6 cellular contexts compared by ENCODE assay signal in the genomic region with DNA sequence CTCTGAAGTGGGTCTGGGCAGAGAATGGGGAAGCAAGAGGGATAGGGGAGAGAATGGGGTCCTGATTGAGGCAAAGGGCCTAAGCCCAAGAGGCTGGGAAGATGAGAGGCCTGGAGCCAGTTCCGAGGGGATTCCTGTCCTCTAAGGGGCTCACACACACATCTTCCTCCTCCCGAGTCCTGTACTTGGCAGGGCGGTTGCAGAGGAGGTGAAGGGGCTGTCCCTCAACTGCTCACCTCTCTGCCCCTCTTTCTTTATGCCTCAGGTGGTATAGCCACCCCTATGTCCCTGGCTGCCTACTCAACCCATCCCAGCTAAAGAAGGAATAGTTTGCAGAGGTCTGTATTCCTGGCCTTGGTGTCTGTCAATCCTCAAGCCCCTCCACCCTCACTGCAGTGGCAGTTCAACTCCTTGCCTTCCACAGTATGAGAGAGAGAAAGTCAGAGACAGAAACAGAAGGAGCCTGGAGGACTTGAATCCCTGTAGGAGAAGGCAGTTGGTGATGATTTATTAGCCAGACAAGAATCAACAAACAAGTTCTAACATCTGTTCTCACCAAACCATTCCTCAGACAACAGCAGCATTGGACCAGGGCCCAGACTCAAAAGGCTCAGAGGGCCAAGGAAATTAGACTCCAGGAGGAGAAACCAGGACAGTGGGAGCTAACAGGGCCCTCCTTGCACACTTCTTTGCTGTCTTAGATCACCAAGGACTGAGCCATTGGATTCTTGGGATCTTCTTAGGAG. TPM values are rescaled to one million over a fixed set of nuclear protein-coding genes. Genes with fewer than 3 reads are reported as not detected.
DNase-seq lines count a peak whose midpoint lies in the region; ATAC-seq lines count a peak whose summit lies in the region.

No MANE protein-coding gene starts in this region.

- H2AFZ ChIP-seq in neuronal stem cell (ENCODE audit: low read length) = no peak overlapping the region

- H2AK5ac ChIP-seq in neuronal stem cell (ENCODE audit: low read depth, low read length) = no peak overlapping the region

- ATAC-seq in activated CD4-positive, alpha-beta T cell treated with anti-CD3 and anti-CD28 coated beads for 36 hours = no peak
- no peak for ATAC-seq in stimulated activated naive CD8-positive, alpha-beta T cell treated with anti-CD3 and anti-CD28 coated beads, Interleukin-15, amount 100 ng/mL, for 72 hours

- H3K27ac ChIP-seq in epithelial cell of prostate (no peak overlapping the region), neuronal stem cell (replicated peaks; ENCODE audit: low read length) (no peak overlapping the region)

- H3K4me3 ChIP-seq in neuronal stem cell (ENCODE audit: low read length in 2 of 2) = no peak overlapping the region

- intact Hi-C loops in activated CD4-positive, alpha-beta T cell treated with anti-CD3 and anti-CD28 coated beads for 36 hours (cut with DNase I, micrococcal nuclease) = no loop called here

- H3K18ac ChIP-seq in neuronal stem cell (ENCODE audit: low read length) = no peak overlapping the region

- peaks cover 54% of the 10 kb centered on the region for H3K36me3 Mint-ChIP-seq in activated CD4-positive, alpha-beta T cell treated with anti-CD3 and anti-CD28 coated beads for 36 hours (ENCODE audit: low read depth)

- H3K14ac ChIP-seq in neuronal stem cell (ENCODE audit: low read length) = no peak overlapping the region

- H3K27ac Mint-ChIP-seq in activated CD4-positive, alpha-beta T cell treated with anti-CD3 and anti-CD28 coated beads for 36 hours = peak overlapping the region; percentile 12
- peak overlapping the region; percentile 55 to 86 for H3K27ac Mint-ChIP-seq in stimulated activated naive CD8-positive, alpha-beta T cell treated with anti-CD3 and anti-CD28 coated beads, Interleukin-15, amount 100 ng/mL, for 72 hours

- H3K23ac ChIP-seq in neuronal stem cell (ENCODE audit: low read depth, low read length, poor library complexity) = no peak overlapping the region

- no peaks in the 10 kb centered on the region for H3K27me3 Mint-ChIP-seq in activated CD4-positive, alpha-beta T cell treated with anti-CD3 and anti-CD28 coated beads for 36 hours
- no peaks in the 10 kb centered on the region for H3K27me3 Mint-ChIP-seq in stimulated activated naive CD8-positive, alpha-beta T cell treated with anti-CD3 and anti-CD28 coated beads, Interleukin-15, amount 100 ng/mL, for 72 hours

- no peak overlapping the region for H4K8ac ChIP-seq in neuronal stem cell (ENCODE audit: low read depth, low read length)

- no CpG with 5 or more reads among the region's 3 CpGs for WGBS in neuronal stem cell (ENCODE audit: extremely low coverage in 2 of 2, insufficient read length in 2 of 2, insufficient replicate concordance in 1 of 2), 2 donors

- H2BK5ac ChIP-seq in neuronal stem cell (ENCODE audit: low read length) = no peak overlapping the region

- CTCF ChIA-PET in activated CD4-positive, alpha-beta T cell treated with anti-CD3 and anti-CD28 coated beads for 36 hours (lab: Charles Lee) = interaction anchor here (0.6 to 1.4 kb wide), 3 partner anchors 52 to 80 kb away, joined by 3 to 4 read pairs (median 3); no protein-coding TSS in a partner anchor

- no peaks in the 10 kb centered on the region for H3K9me3 Mint-ChIP-seq in activated CD4-positive, alpha-beta T cell treated with anti-CD3 and anti-CD28 coated beads for 36 hours (ENCODE audit: low read depth)
- no peaks in the 10 kb centered on the region for H3K9me3 Mint-ChIP-seq in stimulated activated naive CD8-positive, alpha-beta T cell treated with anti-CD3 and anti-CD28 coated beads, Interleukin-15, amount 100 ng/mL, for 72 hours

- no peaks in the 10 kb centered on the region for H3K27me3 ChIP-seq in neuronal stem cell (ENCODE audit: control insufficient read depth in 3 of 3, insufficient read depth in 3 of 3, low read depth in 1 of 3, low read length in 3 of 3)

- no peak overlapping the region for H3K4me2 ChIP-seq in neuronal stem cell (ENCODE audit: insufficient read depth, low read length, poor library complexity, severe bottlenecking)

- H2BK15ac ChIP-seq in neuronal stem cell (ENCODE audit: low read length) = no peak overlapping the region

- H3K9me3 ChIP-seq in neuronal stem cell (replicated peaks in 1 of 2; ENCODE audit: control insufficient read depth in 2 of 2, insufficient read depth in 1 of 2, low read depth in 1 of 2, low read length in 2 of 2) = no peaks in the 10 kb centered on the region

- H3K4me1 ChIP-seq in neuronal stem cell (ENCODE audit: control insufficient read depth in 2 of 2, insufficient read depth in 1 of 2, low read depth in 1 of 2, low read length in 2 of 2) = peaks cover 0 to 18% of the 10 kb centered on the region in 2 donors

- peaks cover 42% of the 10 kb centered on the region for H3K4me1 Mint-ChIP-seq in activated CD4-positive, alpha-beta T cell treated with anti-CD3 and anti-CD28 coated beads for 36 hours
- H3K4me1 Mint-ChIP-seq in stimulated activated naive CD8-positive, alpha-beta T cell treated with anti-CD3 and anti-CD28 coated beads, Interleukin-15, amount 100 ng/mL, for 72 hours = peaks cover 70% of the 10 kb centered on the region

- H3K4ac ChIP-seq in neuronal stem cell (ENCODE audit: low read length) = no peak overlapping the region

- DNase-seq in activated CD4-positive, alpha-beta T cell treated with anti-CD3 and anti-CD28 coated beads for 36 hours = no peak
- no peak for DNase-seq in activated CD4-positive, alpha-beta T cell treated with anti-CD3 and anti-CD28 coated beads, Interleukin-2, amount 50 U/mL, for 4 hours
- DNase-seq in epithelial cell of prostate (ENCODE audit: low read depth, low spot score) = peak; percentile 33
- DNase-seq in stimulated activated naive CD8-positive, alpha-beta T cell treated with anti-CD3 and anti-CD28 coated beads, Interleukin-15, amount 100 ng/mL, for 72 hours = no peak
- DNase-seq in neuronal stem cell (ENCODE audit: low spot score) = no peak
- no peak for DNase-seq in activated CD4-positive, alpha-beta T cell treated with anti-CD3 and anti-CD28 coated beads, Interleukin-2, amount 50 U/mL, for 1 hour

- H3K4me3 Mint-ChIP-seq in activated CD4-positive, alpha-beta T cell treated with anti-CD3 and anti-CD28 coated beads for 36 hours = no peak overlapping the region
- no peak overlapping the region for H3K4me3 Mint-ChIP-seq in stimulated activated naive CD8-positive, alpha-beta T cell treated with anti-CD3 and anti-CD28 coated beads, Interleukin-15, amount 100 ng/mL, for 72 hours

- H2BK120ac ChIP-seq in neuronal stem cell (ENCODE audit: low read depth, low read length) = no peak overlapping the region

- peaks cover 6 to 17% of the 10 kb centered on the region in 2 donors for H3K36me3 ChIP-seq in neuronal stem cell (replicated peaks in 1 of 2; ENCODE audit: control insufficient read depth in 2 of 2, insufficient read depth in 2 of 2, low read length in 2 of 2)

- H3K9ac ChIP-seq in neuronal stem cell (ENCODE audit: low read depth, low read length, poor library complexity) = no peak overlapping the region

- H3K79me1 ChIP-seq in neuronal stem cell (ENCODE audit: low read depth, low read length) = no peaks in the 10 kb centered on the region

- POLR2A ChIA-PET in activated CD4-positive, alpha-beta T cell treated with anti-CD3 and anti-CD28 coated beads for 36 hours (lab: Charles Lee) = interaction anchor here (0.6 to 1.4 kb wide), 4 partner anchors 11 to 293 kb away, joined by 3 to 4 read pairs (median 4); no protein-coding TSS in a partner anchor

- no peak overlapping the region for H2BK12ac ChIP-seq in neuronal stem cell (ENCODE audit: low read length)

- no peak overlapping the region for H4K91ac ChIP-seq in neuronal stem cell (ENCODE audit: low read depth, low read length, poor library complexity)

RNA-seq across cellular contexts. Expression of gene SH2D2A, which starts 10.7 kb away (rescaled TPM):
- total RNA-seq in activated CD4-positive, alpha-beta T cell treated with anti-CD3 and anti-CD28 coated beads for 36 hours = 100 to 1,000 TPM; 189 to 211 TPM
- 4.3 TPM for polyA plus RNA-seq in neuronal stem cell (2013, experiment 1 of 2)
- 3.5 TPM for polyA plus RNA-seq in neuronal stem cell (2013, experiment 2 of 2)

RNA-seq across cellular contexts. Expression of gene PRCC, which starts 38.6 kb away (rescaled TPM):
- total RNA-seq in activated CD4-positive, alpha-beta T cell treated with anti-CD3 and anti-CD28 coated beads for 36 hours = 100 to 1,000 TPM in 1 of 2 experiments, 10 to 100 TPM in 1; 80.4 to 110 TPM
- 136 TPM for polyA plus RNA-seq in neuronal stem cell (2013, experiment 1 of 2)
- 127 TPM for polyA plus RNA-seq in neuronal stem cell (2013, experiment 2 of 2)

RNA-seq across cellular contexts. Expression of gene INSRR, which starts 53.0 kb away (rescaled TPM):
- under 1 TPM; 0.14 to 0.18 TPM for total RNA-seq in activated CD4-positive, alpha-beta T cell treated with anti-CD3 and anti-CD28 coated beads for 36 hours
- 0.01 TPM for polyA plus RNA-seq in neuronal stem cell (2013, experiment 1 of 2)
- 0.01 TPM for polyA plus RNA-seq in neuronal stem cell (2013, experiment 2 of 2)

RNA-seq across cellular contexts. Expression of gene HDGF, which starts 54.5 kb away (rescaled TPM):
- 100 to 1,000 TPM; 312 to 358 TPM for total RNA-seq in activated CD4-positive, alpha-beta T cell treated with anti-CD3 and anti-CD28 coated beads for 36 hours
- 450 TPM for polyA plus RNA-seq in neuronal stem cell (2013, experiment 1 of 2)
- 442 TPM for polyA plus RNA-seq in neuronal stem cell (2013, experiment 2 of 2)

RNA-seq across cellular contexts. Expression of gene NTRK1, which starts 54.7 kb away (rescaled TPM):
- total RNA-seq in activated CD4-positive, alpha-beta T cell treated with anti-CD3 and anti-CD28 coated beads for 36 hours = 1 to 10 TPM; 4.4 to 6.1 TPM
- polyA plus RNA-seq in neuronal stem cell (2013, experiment 1 of 2) = 0.07 TPM
- polyA plus RNA-seq in neuronal stem cell (2013, experiment 2 of 2) = 0.11 TPM
